Comparison of ENCODE assay signal across 9 cellular contexts in the genomic region with DNA sequence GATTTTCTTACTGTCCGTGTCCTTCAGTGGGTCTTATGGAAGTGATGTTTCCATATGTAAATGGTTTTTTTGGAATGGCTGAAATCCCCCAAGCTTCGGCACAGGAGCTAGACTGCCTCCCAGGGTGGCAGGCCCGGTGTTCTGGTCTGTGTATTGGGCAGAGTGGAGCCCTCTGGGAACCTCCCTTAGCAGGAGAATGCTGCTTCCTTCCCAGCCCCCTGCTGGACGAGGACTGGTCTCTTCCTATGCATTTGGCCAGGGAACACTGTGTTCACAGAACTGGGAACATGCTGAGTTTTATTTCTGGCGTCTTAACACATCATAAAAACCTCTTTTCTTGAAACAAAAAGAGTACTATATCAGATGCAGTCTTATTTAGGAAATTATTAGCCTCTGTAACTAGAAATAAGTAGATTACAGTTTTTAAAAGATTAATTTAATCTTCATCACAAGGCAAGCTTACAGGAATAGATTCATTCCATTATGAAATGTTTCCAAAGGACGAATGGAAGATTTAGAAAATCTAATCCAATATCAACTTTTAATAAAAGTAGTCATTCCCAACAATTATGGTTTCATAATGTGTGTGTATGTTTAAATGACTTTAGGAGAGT. TPM values are rescaled to one million over a fixed set of nuclear protein-coding genes. Genes with fewer than 3 reads are reported as not detected.
DNase-seq lines count a peak whose midpoint lies in the region; ATAC-seq and TF ChIP-seq lines count a peak whose summit lies in the region.
"Had no signal": no experiment of that assay in that cellular context is flagged by ENCODE, and none has a peak within 500 bp of the region (broad histone marks: within the 10 kb centered on the region; RNA-seq: fewer than 3 reads in every experiment).

No MANE protein-coding gene starts in this region.

- H3K9ac ChIP-seq in SK-N-MC (ENCODE audit: insufficient read length), result no peak overlapping the region

- no peaks in the 10 kb centered on the region for H3K9me3 Mint-ChIP-seq in natural killer cell
- no peaks in the 10 kb centered on the region for H3K9me3 Mint-ChIP-seq in natural killer cell treated with Interleukin-12 subunit alpha and Interleukin-12 subunit beta and Interleukin-15 and Interleukin-18, amount 100 ng/mL, for 72 hours
- H3K9me3 Mint-ChIP-seq in CD4-positive, alpha-beta T cell, result no peaks in the 10 kb centered on the region
- H3K9me3 Mint-ChIP-seq: central memory CD8-positive, alpha-beta T cell had no signal

- DNase-seq in natural killer cell, result no peak
- no peak for DNase-seq in natural killer cell treated with Interleukin-12 subunit alpha and Interleukin-12 subunit beta and Interleukin-15 and Interleukin-18, amount 100 ng/mL, for 72 hours (ENCODE audit: low spot score)
- DNase-seq in SK-N-MC (ENCODE audit: low read depth, low spot score), result no peak
- DNase-seq in Right ventricle myocardium superior, result peak; percentile 78
- DNase-seq in sigmoid colon, result peak; percentile 86
- DNase-seq in CD4-positive, alpha-beta T cell, result no peak
- DNase-seq in NCI-H345 (lab: John Stamatoyannopoulos, UW), result no peak

- no peaks in the 10 kb centered on the region for H3K27me3 ChIP-seq in sigmoid colon
- H3K27me3 ChIP-seq in CD4-positive, alpha-beta T cell (ENCODE audit: control insufficient read depth, insufficient read depth, low read length), result no peaks in the 10 kb centered on the region

- TF ChIP-seq CTCF in natural killer cell (IDR thresholded peaks at IDR 0.05) (no peak), sigmoid colon (IDR thresholded peaks at IDR 0.05) (peak; percentile 36 to 66 (median 54))
- TF ChIP-seq CTCF in CD4-positive, alpha-beta T cell (IDR thresholded peaks at IDR 0.05), result no peak

- CTCF ChIA-PET in CD4-positive, alpha-beta T cell (lab: Charles Lee), result no interaction called here

- peaks cover 17 to 27% of the 10 kb centered on the region in 2 donors for H3K4me1 Mint-ChIP-seq in natural killer cell
- peaks cover 20 to 31% of the 10 kb centered on the region in 2 donors for H3K4me1 Mint-ChIP-seq in natural killer cell treated with Interleukin-12 subunit alpha and Interleukin-12 subunit beta and Interleukin-15 and Interleukin-18, amount 100 ng/mL, for 72 hours (ENCODE audit: low read depth in 2 of 2)
- H3K4me1 Mint-ChIP-seq in CD4-positive, alpha-beta T cell (ENCODE audit: low read depth), result peaks cover 6% of the 10 kb centered on the region

- no peak for TF ChIP-seq POLR2A in sigmoid colon (IDR thresholded peaks at IDR 0.05)

- 61 to 67% methylated on average over 6 of the region's 6 CpGs for WGBS in sigmoid colon, 2 donors

- H3K27me3 Mint-ChIP-seq in natural killer cell (ENCODE audit: low read depth in 2 of 2), result no peaks in the 10 kb centered on the region
- H3K27me3 Mint-ChIP-seq in natural killer cell treated with Interleukin-12 subunit alpha and Interleukin-12 subunit beta and Interleukin-15 and Interleukin-18, amount 100 ng/mL, for 72 hours, result no peaks in the 10 kb centered on the region
- H3K27me3 Mint-ChIP-seq in CD4-positive, alpha-beta T cell, result no peaks in the 10 kb centered on the region
- H3K27me3 Mint-ChIP-seq: central memory CD8-positive, alpha-beta T cell had no signal

- H3K4me1 ChIP-seq in sigmoid colon, result peaks cover 0 to 51% (median 47%) of the 10 kb centered on the region in 4 donors

- POLR2A ChIA-PET in CD4-positive, alpha-beta T cell (lab: Charles Lee), result no interaction called here

- H3K9me3 ChIP-seq in SK-N-MC (ENCODE audit: low read depth, low read length), result no peaks in the 10 kb centered on the region
- H3K9me3 ChIP-seq in sigmoid colon, result no peaks in the 10 kb centered on the region
- no peaks in the 10 kb centered on the region for H3K9me3 ChIP-seq in CD4-positive, alpha-beta T cell (ENCODE audit: control insufficient read depth, low read length)

- intact Hi-C loops in natural killer cell (cut with micrococcal nuclease) (no loop called here), Right ventricle myocardium superior (cut with DNase I) (loop anchor here (5.0 to 10.0 kb wide), 3 partner anchors 68 to 266 kb away; a partner anchor contains a TSS), sigmoid colon (cut with DNase I) (loop anchor here (2.0 to 10.0 kb wide), 5 partner anchors 46 to 428 kb away; a partner anchor contains a TSS)
- intact Hi-C loops in CD4-positive, alpha-beta T cell (cut with DNase I, micrococcal nuclease), result loop anchor here in 1 of 2 experiments (5.0 to 10.0 kb wide), 2 partner anchors 86 to 398 kb away; no protein-coding TSS in a partner anchor

- peak overlapping the region; percentile 8; the same call in 1 of the 2 replicates for H3K4me3 ChIP-seq in SK-N-MC
- H3K4me3 ChIP-seq in sigmoid colon, result no peak overlapping the region

- H3K27ac ChIP-seq in SK-N-MC (0 out of 2 replicates have a peak overlapping the region, but pooled peaks have one; percentile 23), sigmoid colon (peak overlapping the region; percentile 70 to 82 (median 74))
- H3K27ac ChIP-seq in CD4-positive, alpha-beta T cell (ENCODE audit: low read depth, low read length), result no peak overlapping the region

- H3K27ac Mint-ChIP-seq in natural killer cell, result peak overlapping the region; percentile 66 to 94
- no peak overlapping the region for H3K27ac Mint-ChIP-seq in natural killer cell treated with Interleukin-12 subunit alpha and Interleukin-12 subunit beta and Interleukin-15 and Interleukin-18, amount 100 ng/mL, for 72 hours
- no peak overlapping the region for H3K27ac Mint-ChIP-seq in CD4-positive, alpha-beta T cell

- ATAC-seq in natural killer cell (no peak), Right ventricle myocardium superior (ENCODE audit: poor library complexity) (peak; percentile 60), GM19328 (IDR thresholded peaks at IDR 0.05; ENCODE audit: unreplicated experiment) (no peak)
- no peak for ATAC-seq in natural killer cell treated with Interleukin-12 subunit alpha and Interleukin-12 subunit beta and Interleukin-15 and Interleukin-18, amount 100 ng/mL, for 72 hours
- ATAC-seq in CD4-positive, alpha-beta T cell (ENCODE audit: poor library complexity), result no peak

- H3K36me3 ChIP-seq in SK-N-MC (ENCODE audit: insufficient read depth, low read length), result no peaks in the 10 kb centered on the region
- H3K36me3 ChIP-seq in sigmoid colon, result no peaks in the 10 kb centered on the region

- no peaks in the 10 kb centered on the region for H3K36me3 Mint-ChIP-seq in natural killer cell
- H3K36me3 Mint-ChIP-seq in natural killer cell treated with Interleukin-12 subunit alpha and Interleukin-12 subunit beta and Interleukin-15 and Interleukin-18, amount 100 ng/mL, for 72 hours, result peaks cover 11% of the 10 kb centered on the region
- peaks cover 31% of the 10 kb centered on the region for H3K36me3 Mint-ChIP-seq in CD4-positive, alpha-beta T cell (ENCODE audit: low read depth)

- TF ChIP-seq EP300 in sigmoid colon (IDR thresholded peaks at IDR 0.05), result peak in 3 of 4 donors; percentile 77 to 85 (median 84)

- H3K4me3 Mint-ChIP-seq in natural killer cell, result no peak overlapping the region
- H3K4me3 Mint-ChIP-seq in natural killer cell treated with Interleukin-12 subunit alpha and Interleukin-12 subunit beta and Interleukin-15 and Interleukin-18, amount 100 ng/mL, for 72 hours, result no peak overlapping the region
- H3K4me3 Mint-ChIP-seq in CD4-positive, alpha-beta T cell, result no peak overlapping the region

RNA-seq across cellular contexts. Expression of a gene that starts 56.6 kb away (rescaled TPM):
- total RNA-seq in natural killer cell (100 to 1,000 TPM in 1 of 3 donors, 10 to 100 TPM in 2; 84.1 to 143 (median 89.0) TPM), Right ventricle myocardium superior (11.7 TPM), sigmoid colon (1 to 10 TPM; 3.1 to 4.3 (median 3.6) TPM)
- 100 to 1,000 TPM; 199 to 246 TPM for total RNA-seq in natural killer cell treated with Interleukin-12 subunit alpha and Interleukin-12 subunit beta and Interleukin-15 and Interleukin-18, amount 100 ng/mL, for 72 hours
- 1 to 10 TPM; 1.6 to 6.9 (median 1.8) TPM for polyA plus RNA-seq in sigmoid colon
- total RNA-seq in CD4-positive, alpha-beta T cell, result 10 to 100 TPM; 41.2 to 42.7 TPM

Comparison
In these comparisons a context has a peak if more than half of its experiments do, and no peak if none do; other contexts are left out.
1. H3K27ac Mint-ChIP-seq: peak in natural killer cell (2 of 2); none in natural killer cell treated with Interleukin-12 subunit alpha and Interleukin-12 subunit beta and Interleukin-15 and Interleukin-18, amount 100 ng/mL, for 72 hours (0 of 2) and CD4-positive, alpha-beta T cell (single experiment).
2. DNase-seq: peak in Right ventricle myocardium superior (single experiment) and sigmoid colon (single experiment); none in natural killer cell (single experiment), natural killer cell treated with Interleukin-12 subunit alpha and Interleukin-12 subunit beta and Interleukin-15 and Interleukin-18, amount 100 ng/mL, for 72 hours (single experiment), SK-N-MC (single experiment), CD4-positive, alpha-beta T cell (0 of 10) and NCI-H345 (single experiment).
3. CTCF ChIP-seq: peak in sigmoid colon (4 of 4); none in natural killer cell (single experiment) and CD4-positive, alpha-beta T cell (single experiment).